8 cellular contexts compared by ENCODE assay signal in genomic region chr9:83649080-83649479, GRCh38. TPM values are rescaled to one million over a fixed set of nuclear protein-coding genes. Genes with fewer than 3 reads are reported as not detected.
DNase-seq lines count a peak whose midpoint lies in the region; ATAC-seq, FAIRE-seq and TF ChIP-seq lines count a peak whose summit lies in the region.

No MANE protein-coding gene starts in this region.

- DNase-seq in GM04504 (ENCODE audit: low read depth) (peak; percentile 14), NCI-H748 treated with DMSO at 0.1 percent for 48 hours (lab: John Stamatoyannopoulos, UW) (peak; percentile 33), endothelial cell of umbilical vein (ENCODE audit: low read depth, low spot score) (peak; percentile 32), naive B cell (peak; percentile 60)
- DNase-seq in activated CD8-positive, alpha-beta memory T cell treated with anti-CD3 and anti-CD28 coated beads, Interleukin-2, amount 10 ng/mL, durations not matched to agents 7 days and 5 days, result peak; percentile 81

- H3K4me3 Mint-ChIP-seq in activated CD8-positive, alpha-beta memory T cell treated with anti-CD3 and anti-CD28 coated beads, Interleukin-2, amount 10 ng/mL, durations not matched to agents 7 days and 5 days, result no peak overlapping the region
- peak overlapping the region in 1 of 8 donors; percentile 25 for H3K4me3 Mint-ChIP-seq in naive B cell
- no peak overlapping the region for H3K4me3 Mint-ChIP-seq in stimulated activated memory B cell treated with anti-CD40 and anti-IgM and Interleukin-4, amounts not matched to agents 10 μg/mL and 1 μg/mL and 100 μg/mL, for 72 hours

- intact Hi-C loops in endothelial cell of umbilical vein (cut with micrococcal nuclease), result loop anchor here (1.0 kb wide), 2 partner anchors 26 to 430 kb away; partner anchors contain the start of gene IDNK

- H3K27me3 Mint-ChIP-seq in activated CD8-positive, alpha-beta memory T cell treated with anti-CD3 and anti-CD28 coated beads, Interleukin-2, amount 10 ng/mL, durations not matched to agents 7 days and 5 days, result no peaks in the 10 kb centered on the region
- H3K27me3 Mint-ChIP-seq in naive B cell, result no peaks in the 10 kb centered on the region
- H3K27me3 Mint-ChIP-seq in stimulated activated memory B cell treated with anti-CD40 and anti-IgM and Interleukin-4, amounts not matched to agents 10 μg/mL and 1 μg/mL and 100 μg/mL, for 72 hours, result no peaks in the 10 kb centered on the region

- no peak overlapping the region for H3K4me3 ChIP-seq in endothelial cell of umbilical vein (replicated peaks in 1 of 3; ENCODE audit: insufficient read depth in 1 of 3, low read depth in 1 of 3, low read length in 3 of 3)

- H3K36me3 Mint-ChIP-seq in activated CD8-positive, alpha-beta memory T cell treated with anti-CD3 and anti-CD28 coated beads, Interleukin-2, amount 10 ng/mL, durations not matched to agents 7 days and 5 days, result peaks cover 19% of the 10 kb centered on the region
- H3K36me3 Mint-ChIP-seq in naive B cell, result peaks cover 9 to 19% of the 10 kb centered on the region in 2 donors
- peaks cover 42% of the 10 kb centered on the region for H3K36me3 Mint-ChIP-seq in stimulated activated memory B cell treated with anti-CD40 and anti-IgM and Interleukin-4, amounts not matched to agents 10 μg/mL and 1 μg/mL and 100 μg/mL, for 72 hours

- H3K27ac ChIP-seq in endothelial cell of umbilical vein (ENCODE audit: insufficient read depth, low read depth, low read length), result no peak overlapping the region

- no peaks in the 10 kb centered on the region for H3K9me3 ChIP-seq in endothelial cell of umbilical vein (replicated peaks; ENCODE audit: control insufficient read depth, insufficient read depth, low read length)

- peak; percentile 70 to 77 for TF ChIP-seq CTCF in endothelial cell of umbilical vein (IDR thresholded peaks at IDR 0.05; ENCODE audit: extremely low read depth in 1 of 2, insufficient read depth in 1 of 2, low read depth in 1 of 2, low read length in 2 of 2)

- ATAC-seq in HG02642 (IDR thresholded peaks at IDR 0.05; ENCODE audit: poor library complexity, unreplicated experiment) (peak; percentile 56), naive B cell (ENCODE audit: low read depth in 2 of 2) (peak; percentile 79 to 85), GM18520 (IDR thresholded peaks at IDR 0.05; ENCODE audit: unreplicated experiment) (no peak)
- peak; percentile 90 for ATAC-seq in activated CD8-positive, alpha-beta memory T cell treated with anti-CD3 and anti-CD28 coated beads, Interleukin-2, amount 10 ng/mL, durations not matched to agents 7 days and 5 days
- ATAC-seq in stimulated activated memory B cell treated with anti-CD40 and anti-IgM and Interleukin-4, amounts not matched to agents 10 μg/mL and 1 μg/mL and 100 μg/mL, for 72 hours, result peak; percentile 72

- CTCF ChIA-PET in activated CD8-positive, alpha-beta memory T cell treated with anti-CD3 and anti-CD28 coated beads, Interleukin-2, amount 10 ng/mL, durations not matched to agents 7 days and 5 days (lab: Charles Lee), result interaction anchor here (1.0 to 4.6 kb wide), 15 partner anchors 9 to 60 kb away, joined by 3 to 39 read pairs (median 5); partner anchors contain the start of genes IDNK and UBQLN1
- CTCF ChIA-PET in endothelial cell of umbilical vein (lab: Charles Lee), result interaction anchor here (0.6 to 3.8 kb wide), 19 partner anchors 8 to 607 kb away, joined by 3 to 47 read pairs (median 5); partner anchors contain the start of genes FRMD3 and UBQLN1

- peak; percentile 49 for FAIRE-seq in endothelial cell of umbilical vein (lab: Jason Lieb, UNC)

- H2AFZ ChIP-seq in endothelial cell of umbilical vein (ENCODE audit: low read depth, low read length), result no peak overlapping the region

- H3K9ac ChIP-seq in endothelial cell of umbilical vein (replicated peaks; ENCODE audit: extremely low read depth, insufficient read depth, low read length), result no peak overlapping the region

- no peaks in the 10 kb centered on the region for H4K20me1 ChIP-seq in endothelial cell of umbilical vein (replicated peaks; ENCODE audit: control insufficient read depth, extremely low read depth, insufficient read depth, low read length)

- no peak for TF ChIP-seq POLR2A in endothelial cell of umbilical vein (IDR thresholded peaks at IDR 0.05; ENCODE audit: low read depth, low read length)

- dilution Hi-C loops in endothelial cell of umbilical vein (cut with MboI; ENCODE audit: extremely low pct_ligation_motif_present, low sequenced_read_pairs), result no loop called here

- no peaks in the 10 kb centered on the region for H3K27me3 ChIP-seq in endothelial cell of umbilical vein (ENCODE audit: control insufficient read depth in 2 of 2, insufficient read depth in 2 of 2, low read length in 2 of 2)

- H3K4me1 Mint-ChIP-seq in activated CD8-positive, alpha-beta memory T cell treated with anti-CD3 and anti-CD28 coated beads, Interleukin-2, amount 10 ng/mL, durations not matched to agents 7 days and 5 days, result peaks cover 3% of the 10 kb centered on the region
- H3K4me1 Mint-ChIP-seq in naive B cell, result peaks cover 8 to 16% (median 14%) of the 10 kb centered on the region in 3 donors
- peaks cover 15% of the 10 kb centered on the region for H3K4me1 Mint-ChIP-seq in stimulated activated memory B cell treated with anti-CD40 and anti-IgM and Interleukin-4, amounts not matched to agents 10 μg/mL and 1 μg/mL and 100 μg/mL, for 72 hours

- no peaks in the 10 kb centered on the region for H3K9me1 ChIP-seq in endothelial cell of umbilical vein (replicated peaks; ENCODE audit: control insufficient read depth, extremely low read depth, insufficient read depth, low read length)

- H3K36me3 ChIP-seq in endothelial cell of umbilical vein (ENCODE audit: control insufficient read depth in 2 of 2, extremely low read depth in 1 of 2, insufficient read depth in 2 of 2, low read length in 2 of 2), result peaks cover 3 to 5% of the 10 kb centered on the region in 2 experiments

- H3K4me2 ChIP-seq in endothelial cell of umbilical vein (ENCODE audit: insufficient read depth, low read length), result no peak overlapping the region

- no TSS peak for BruUV-seq in endothelial cell of umbilical vein (replicated peaks; lab: Mats Ljungman, UMichigan)

- H3K4me1 ChIP-seq in endothelial cell of umbilical vein (ENCODE audit: control insufficient read depth, extremely low read depth, insufficient read depth, low read length), result no peaks in the 10 kb centered on the region

- no peaks in the 10 kb centered on the region for H3K9me3 Mint-ChIP-seq in activated CD8-positive, alpha-beta memory T cell treated with anti-CD3 and anti-CD28 coated beads, Interleukin-2, amount 10 ng/mL, durations not matched to agents 7 days and 5 days (ENCODE audit: low read depth)
- H3K9me3 Mint-ChIP-seq in naive B cell, result no peaks in the 10 kb centered on the region
- H3K9me3 Mint-ChIP-seq in stimulated activated memory B cell treated with anti-CD40 and anti-IgM and Interleukin-4, amounts not matched to agents 10 μg/mL and 1 μg/mL and 100 μg/mL, for 72 hours, result no peaks in the 10 kb centered on the region

- H3K27ac Mint-ChIP-seq in activated CD8-positive, alpha-beta memory T cell treated with anti-CD3 and anti-CD28 coated beads, Interleukin-2, amount 10 ng/mL, durations not matched to agents 7 days and 5 days, result no peak overlapping the region
- H3K27ac Mint-ChIP-seq in naive B cell, result peak overlapping the region in 2 of 6 donors; percentile 39 to 69
- H3K27ac Mint-ChIP-seq in stimulated activated memory B cell treated with anti-CD40 and anti-IgM and Interleukin-4, amounts not matched to agents 10 μg/mL and 1 μg/mL and 100 μg/mL, for 72 hours, result no peak overlapping the region

- no peaks in the 10 kb centered on the region for H3K79me2 ChIP-seq in endothelial cell of umbilical vein (ENCODE audit: control insufficient read depth, insufficient read depth, low read length)

- POLR2A ChIA-PET in endothelial cell of umbilical vein (lab: Charles Lee), result interaction anchor here (0.6 kb wide), 1 partner anchor 448 kb away, joined by 4 read pairs; no protein-coding TSS in a partner anchor

TF ChIP-seq in endothelial cell of umbilical vein, 7 proteins besides CTCF, POLR2A, EP300 and RAD21 (continues in another document):
- no peak for TF ChIP-seq FOS (IDR thresholded peaks at IDR 0.05; ENCODE audit: borderline replicate concordance, insufficient read depth, low read length)
- TF ChIP-seq POLR2AphosphoS5 (IDR thresholded peaks at IDR 0.05; ENCODE audit: insufficient read depth, low read depth, low read length), result no peak
- TF ChIP-seq GATA2 (IDR thresholded peaks at IDR 0.05; ENCODE audit: insufficient read depth, insufficient read length, low read depth, low read length), result no peak
- TF ChIP-seq MAX (IDR thresholded peaks at IDR 0.05; ENCODE audit: insufficient read depth, insufficient read length), result no peak

RNA-seq across cellular contexts. Expression of gene IDNK, which starts 26.1 kb away (rescaled TPM):
- total RNA-seq in activated CD8-positive, alpha-beta memory T cell treated with anti-CD3 and anti-CD28 coated beads, Interleukin-2, amount 10 ng/mL, durations not matched to agents 7 days and 5 days, result 1 to 10 TPM; 6.2 to 9.1 TPM
- total RNA-seq in endothelial cell of umbilical vein, result 3.4 and 4.5 TPM in 2 replicates
- polyA plus RNA-seq in endothelial cell of umbilical vein (2.4 and 2.7 TPM in 2 replicates), naive B cell (ENCODE audit: low read depth in 6 of 6) (10 to 100 TPM; 16.4 to 44.8 (median 25.5) TPM)
- polyA plus RNA-seq in endothelial cell of umbilical vein (2011; cell fraction: cytosol; rRNA removed), result 4.4 and 4.6 TPM in 2 replicates
- 3.9 and 4.0 TPM in 2 replicates for polyA plus RNA-seq in endothelial cell of umbilical vein (2011; cell fraction: nucleus; rRNA removed)
- polyA plus RNA-seq in endothelial cell of umbilical vein (2012), result 4.4 and 4.6 TPM in 2 replicates
- 0.45 and 0.49 TPM in 2 replicates for polyA minus RNA-seq in endothelial cell of umbilical vein
- polyA minus RNA-seq in endothelial cell of umbilical vein (2011; cell fraction: cytosol; rRNA and poly(A)+ RNA removed), result 1.3 TPM
- polyA minus RNA-seq in endothelial cell of umbilical vein (2011; cell fraction: nucleus; rRNA and poly(A)+ RNA removed), result 0.87 and 1.2 TPM in 2 replicates

RNA-seq across cellular contexts. Expression of gene UBQLN1, which starts 58.7 kb away (rescaled TPM):
- total RNA-seq in activated CD8-positive, alpha-beta memory T cell treated with anti-CD3 and anti-CD28 coated beads, Interleukin-2, amount 10 ng/mL, durations not matched to agents 7 days and 5 days, result 10 to 100 TPM; 90.3 to 100.0 TPM
- total RNA-seq in endothelial cell of umbilical vein, result 101 and 110 TPM in 2 replicates
- polyA plus RNA-seq in endothelial cell of umbilical vein (61.1 and 66.1 TPM in 2 replicates), naive B cell (ENCODE audit: low read depth in 6 of 6) (10 to 100 TPM; 63.4 to 82.8 (median 70.2) TPM)
- 83.0 and 83.4 TPM in 2 replicates for polyA plus RNA-seq in endothelial cell of umbilical vein (2011; cell fraction: cytosol; rRNA removed)
- 87.2 and 97.7 TPM in 2 replicates for polyA plus RNA-seq in endothelial cell of umbilical vein (2011; cell fraction: nucleus; rRNA removed)
- polyA plus RNA-seq in endothelial cell of umbilical vein (2012), result 88.8 and 111 TPM in 2 replicates
- 209 and 217 TPM in 2 replicates for polyA minus RNA-seq in endothelial cell of umbilical vein
- 108 TPM for polyA minus RNA-seq in endothelial cell of umbilical vein (2011; cell fraction: cytosol; rRNA and poly(A)+ RNA removed)
- 110 and 120 TPM in 2 replicates for polyA minus RNA-seq in endothelial cell of umbilical vein (2011; cell fraction: nucleus; rRNA and poly(A)+ RNA removed)

Comparison
In these comparisons a context has a peak if more than half of its experiments do, and no peak if none do; other contexts are left out.
1. DNase-seq: peak in every context shown above with its lines; median percentile 81 in activated CD8-positive, alpha-beta memory T cell treated with anti-CD3 and anti-CD28 coated beads, Interleukin-2, amount 10 ng/mL, durations not matched to agents 7 days and 5 days; 60 in naive B cell; 33 in NCI-H748 treated with DMSO at 0.1 percent for 48 hours; 32 in endothelial cell of umbilical vein; 14 in GM04504.